10 cellular contexts compared by ENCODE assay signal in the genomic region with DNA sequence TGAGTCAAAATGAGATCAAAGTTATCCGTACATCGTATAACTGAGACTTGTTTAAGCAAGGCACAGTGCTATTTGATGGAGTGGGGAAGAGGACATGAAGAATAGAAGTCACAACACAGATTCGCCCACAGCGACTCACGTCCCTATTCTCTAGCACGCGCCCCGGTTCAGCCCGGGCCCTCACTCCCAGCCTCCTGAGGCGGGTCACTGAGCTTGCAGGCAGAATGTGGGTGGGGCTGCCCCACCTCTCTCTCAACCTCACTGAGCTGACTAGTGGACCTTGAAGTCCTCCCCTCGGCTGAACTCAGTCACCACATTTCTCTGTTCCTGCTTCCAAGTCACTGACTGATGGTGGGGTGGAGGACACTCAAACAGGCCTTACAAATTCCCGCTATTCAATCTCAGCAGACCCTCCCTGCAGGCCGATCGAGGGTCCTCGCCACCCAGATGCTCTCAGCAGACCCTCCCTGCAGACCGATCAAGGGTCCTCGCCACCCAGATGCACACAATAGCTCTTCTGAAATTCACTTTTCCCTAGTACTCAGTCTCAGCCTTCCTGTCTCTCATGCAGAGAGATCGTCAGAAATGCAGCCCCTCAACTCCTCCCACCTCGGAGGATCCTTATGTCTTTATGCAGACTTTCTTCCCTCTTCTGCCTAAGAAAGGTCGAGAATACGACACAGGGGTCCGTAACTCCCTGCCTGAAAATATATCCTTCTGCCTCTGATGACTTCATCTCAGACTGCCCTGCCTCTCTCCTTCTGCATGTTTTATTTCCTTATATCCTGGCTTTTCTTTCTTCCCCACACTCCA. TPM values are rescaled to one million over a fixed set of nuclear protein-coding genes. Genes with fewer than 3 reads are reported as not detected.
DNase-seq lines count a peak whose midpoint lies in the region; ATAC-seq, FAIRE-seq and TF ChIP-seq lines count a peak whose summit lies in the region.
"Had no signal": no experiment of that assay in that cellular context is flagged by ENCODE, and none has a peak within 500 bp of the region (broad histone marks: within the 10 kb centered on the region; RNA-seq: fewer than 3 reads in every experiment).

No MANE protein-coding gene starts in this region.

- no peaks in the 10 kb centered on the region for H3K79me2 ChIP-seq in SK-N-SH (ENCODE audit: insufficient read depth)

- DNase-seq in GM13977 (ENCODE audit: low spot score): peak; percentile 86
- DNase-seq in kidney: peak; percentile 88
- no peak for DNase-seq in BE2C
- DNase-seq in chondrocyte (ENCODE audit: low spot score): no peak
- no peak for DNase-seq in SK-N-SH
- DNase-seq in NCI-H226: no peak
- DNase-seq: DMS 273 treated with DMSO at 0.1 percent for 48 hours, NCI-H2227 treated with DMSO at 0.1 percent for 48 hours had no signal

- no peak for TF ChIP-seq EP300 in SK-N-SH (IDR thresholded peaks at IDR 0.05; ENCODE audit: borderline replicate concordance in 1 of 2, low read depth in 1 of 2, low read length in 1 of 2)

- intact Hi-C loops in kidney (cut with DNase I): no loop called here

- H2AFZ ChIP-seq in SK-N-SH (ENCODE audit: low read depth): no peak overlapping the region

- no peak overlapping the region for H3K27ac Mint-ChIP-seq in chondrocyte (ENCODE audit: unreplicated experiment)

- H3K4me1 ChIP-seq in kidney (ENCODE audit: control insufficient read depth in 1 of 2, insufficient read depth in 1 of 2, low read depth in 1 of 2, low read length in 2 of 2) (peaks cover 34 to 48% of the 10 kb centered on the region in 2 donors), BE2C (no peaks in the 10 kb centered on the region), SK-N-SH (ENCODE audit: control insufficient read depth in 1 of 2, insufficient read depth in 2 of 2, low read depth in 1 of 2, low read length in 1 of 2) (no peaks in the 10 kb centered on the region)

- peak overlapping the region in 1 of 2 donors; percentile 6 for H3K4me3 ChIP-seq in kidney (ENCODE audit: low read length in 2 of 2)
- H3K4me3 ChIP-seq in BE2C (ENCODE audit: low read depth, low read length): no peak overlapping the region
- H3K4me3 ChIP-seq in SK-N-SH (ENCODE audit: low read depth in 2 of 2, low read length in 1 of 2): no peak overlapping the region

- TF ChIP-seq CTCF in GM13977 (IDR thresholded peaks at IDR 0.05; ENCODE audit: extremely low read depth, insufficient read depth, missing control alignments) (no peak), kidney (IDR thresholded peaks at IDR 0.05; ENCODE audit: borderline replicate concordance, extremely low read depth, insufficient read depth) (no peak), BE2C (IDR thresholded peaks at IDR 0.05; ENCODE audit: low read depth, low read length) (no peak), chondrocyte (IDR thresholded peaks at IDR 0.05) (no peak), SK-N-SH (IDR thresholded peaks at IDR 0.05) (no peak)

- H3K27ac ChIP-seq in kidney (ENCODE audit: low read depth in 2 of 2, low read length in 2 of 2) (peak overlapping the region; percentile 83 to 84), SK-N-SH (ENCODE audit: low read depth in 2 of 2, low read length in 1 of 2) (no peak overlapping the region)

- peak; percentile 86 for ATAC-seq in GM21447 (IDR thresholded peaks at IDR 0.05; ENCODE audit: unreplicated experiment)
- peak; percentile 88 for ATAC-seq in HG03342 (IDR thresholded peaks at IDR 0.05; ENCODE audit: unreplicated experiment)

- H3K36me3 Mint-ChIP-seq in chondrocyte (ENCODE audit: low read depth): no peaks in the 10 kb centered on the region

- H3K36me3 ChIP-seq in kidney (ENCODE audit: control insufficient read depth in 1 of 2, insufficient read depth in 2 of 2, low read length in 2 of 2): peaks cover 0 to 2% of the 10 kb centered on the region in 2 donors
- H3K36me3 ChIP-seq in BE2C: no peaks in the 10 kb centered on the region
- no peaks in the 10 kb centered on the region for H3K36me3 ChIP-seq in SK-N-SH (replicated peaks in 1 of 2; ENCODE audit: control insufficient read depth in 1 of 2, insufficient read depth in 2 of 2, low read length in 1 of 2)

- no peaks in the 10 kb centered on the region for H3K9me3 Mint-ChIP-seq in chondrocyte (ENCODE audit: low read depth)

- no peaks in the 10 kb centered on the region for H4K20me1 ChIP-seq in SK-N-SH (ENCODE audit: insufficient read depth)

- H3K27me3 Mint-ChIP-seq in chondrocyte (ENCODE audit: low read depth): peaks cover 31% of the 10 kb centered on the region

- POLR2A ChIA-PET in SK-N-SH (lab: Yijun Ruan, JAX): no interaction called here

- no peaks in the 10 kb centered on the region for H3F3A ChIP-seq in SK-N-SH (replicated peaks; ENCODE audit: insufficient read depth)

- no peaks in the 10 kb centered on the region for H3K9me2 ChIP-seq in SK-N-SH

- 85% methylated on average over 22 of the region's 22 CpGs for WGBS in SK-N-SH (ENCODE audit: low lambda C conversion rate)

- H3K27me3 ChIP-seq in BE2C (peaks cover 3% of the 10 kb centered on the region; the same call in 1 of the 2 replicates), SK-N-SH (ENCODE audit: insufficient read depth) (no peaks in the 10 kb centered on the region)

- H3K4me2 ChIP-seq in SK-N-SH: no peak overlapping the region

- no peak overlapping the region for H3K4me3 Mint-ChIP-seq in chondrocyte (ENCODE audit: unreplicated experiment)

- no peak for TF ChIP-seq RAD21 in SK-N-SH (IDR thresholded peaks at IDR 0.05; ENCODE audit: low read length)

- no peaks in the 10 kb centered on the region for H3K4me1 Mint-ChIP-seq in chondrocyte (ENCODE audit: low read depth)

- in situ Hi-C loops in GM13977 (cut with MboI; ENCODE audit: low pct_unique_long_range_greater_than_20kb, low sequenced_read_pairs, unreplicated experiment): no loop called here

- no peak for FAIRE-seq in kidney (lab: Jason Lieb, UNC)

- CTCF ChIA-PET in SK-N-SH (lab: Yijun Ruan, JAX): interaction anchor here (0.9 kb wide), 1 partner anchor 48 kb away, joined by 3 read pairs; no protein-coding TSS in a partner anchor

- H3K9ac ChIP-seq in kidney (ENCODE audit: low read length in 2 of 2): peak overlapping the region in 1 of 2 donors; percentile 62
- no peak overlapping the region for H3K9ac ChIP-seq in SK-N-SH

- H3K9me3 ChIP-seq in kidney (ENCODE audit: control insufficient read depth in 1 of 2, low read length in 2 of 2) (no peaks in the 10 kb centered on the region), BE2C (no peaks in the 10 kb centered on the region), SK-N-SH (no peaks in the 10 kb centered on the region)

TF ChIP-seq in SK-N-SH, 30 proteins besides CTCF, POLR2A, EP300 and RAD21 (continues in another document):
- TF ChIP-seq, protein P1, sequence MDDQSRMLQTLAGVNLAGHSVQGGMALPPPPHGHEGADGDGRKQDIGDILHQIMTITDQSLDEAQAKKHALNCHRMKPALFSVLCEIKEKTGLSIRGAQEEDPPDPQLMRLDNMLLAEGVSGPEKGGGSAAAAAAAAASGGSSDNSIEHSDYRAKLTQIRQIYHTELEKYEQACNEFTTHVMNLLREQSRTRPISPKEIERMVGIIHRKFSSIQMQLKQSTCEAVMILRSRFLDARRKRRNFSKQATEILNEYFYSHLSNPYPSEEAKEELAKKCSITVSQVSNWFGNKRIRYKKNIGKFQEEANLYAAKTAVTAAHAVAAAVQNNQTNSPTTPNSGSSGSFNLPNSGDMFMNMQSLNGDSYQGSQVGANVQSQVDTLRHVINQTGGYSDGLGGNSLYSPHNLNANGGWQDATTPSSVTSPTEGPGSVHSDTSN (IDR thresholded peaks at IDR 0.05): no peak
- TF ChIP-seq FOXJ3 (CRISPR knock-in tag; IDR thresholded peaks at IDR 0.05) (no peak), POLR2AphosphoS5 (IDR thresholded peaks at IDR 0.05; ENCODE audit: low read depth, low read length) (no peak), RXRA (IDR thresholded peaks at IDR 0.05; ENCODE audit: borderline replicate concordance, low read depth) (no peak), NFIC (IDR thresholded peaks at IDR 0.05; ENCODE audit: borderline replicate concordance) (no peak), REST (IDR thresholded peaks at IDR 0.05; ENCODE audit: low read depth, low read length) (no peak), TEAD4 (IDR thresholded peaks at IDR 0.05; ENCODE audit: borderline replicate concordance, insufficient read depth) (no peak), JUND (IDR thresholded peaks at IDR 0.05) (no peak)
- TF ChIP-seq, protein P2, sequence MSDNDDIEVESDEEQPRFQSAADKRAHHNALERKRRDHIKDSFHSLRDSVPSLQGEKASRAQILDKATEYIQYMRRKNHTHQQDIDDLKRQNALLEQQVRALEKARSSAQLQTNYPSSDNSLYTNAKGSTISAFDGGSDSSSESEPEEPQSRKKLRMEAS (IDR thresholded peaks at IDR 0.05; ENCODE audit: low read depth): no peak

RNA-seq across cellular contexts. Expression of gene GLDC, which starts 12.8 kb away (rescaled TPM):
- 60.1 TPM for total RNA-seq in kidney
- polyA plus RNA-seq in kidney (ENCODE audit: insufficient read depth, low read depth, low replicate concordance): 79.7 TPM
- 3.8 TPM for polyA plus RNA-seq in BE2C (2012; ENCODE audit: insufficient read depth, insufficient read length, low read depth)
- 0.25 to 0.48 TPM (median 0.44 TPM) in 3 replicates for total RNA-seq in chondrocyte
- polyA plus RNA-seq in SK-N-SH (2012; rRNA removed): 4.1 TPM in 2 replicates
- 2.9 and 3.8 TPM in 2 replicates for polyA plus RNA-seq in SK-N-SH (2012; cell fraction: cytosol; rRNA removed)
- polyA plus RNA-seq in SK-N-SH (2012; cell fraction: nucleus; rRNA removed): 3.4 and 4.8 TPM in 2 replicates

Comparison
In these comparisons a context has a peak if more than half of its experiments do, and no peak if none do; other contexts are left out.
1. DNase-seq: peak in GM13977 (single experiment) and kidney (single experiment); none in BE2C (single experiment), chondrocyte (single experiment), SK-N-SH (single experiment) and NCI-H226 (single experiment).
2. H3K27ac ChIP-seq: peak in kidney (2 of 2); none in SK-N-SH (0 of 2).
3. RNA of gene GLDC, which starts 12.8 kb away (total RNA-seq): 60.1 TPM in kidney (single experiment); 0.25 to 0.48 TPM in chondrocyte; every median in the first group is over 10 times any median in the second.